ENCODE assay signal across 27 cellular contexts in the genomic region with DNA sequence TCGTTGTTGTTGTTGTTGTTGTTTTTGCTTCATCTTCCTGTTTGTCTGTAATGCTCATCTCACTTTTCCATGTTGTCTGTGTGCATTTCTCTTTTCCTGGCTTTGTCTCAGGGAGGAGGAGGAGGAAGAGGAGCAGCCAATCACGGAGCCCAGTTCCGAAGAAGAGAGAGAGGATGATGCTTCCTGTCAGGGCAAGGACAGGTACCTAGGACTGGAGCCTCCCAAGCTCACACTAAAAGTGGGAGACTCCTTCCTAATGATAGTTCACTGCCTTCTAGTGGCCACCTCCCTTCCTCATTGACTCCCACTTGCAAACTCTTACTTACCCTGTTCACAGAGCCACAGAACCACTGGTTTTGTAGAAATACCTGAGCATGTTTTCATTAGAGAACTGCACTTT.
"Had no signal": no experiment of that assay in that cellular context is flagged by ENCODE, and none has a peak within 500 bp of the region (broad histone marks: within the 10 kb centered on the region; RNA-seq: fewer than 3 reads in every experiment).

No MANE protein-coding gene starts in this region.

- DNase-seq: activated CD4-positive, alpha-beta memory T cell treated with anti-CD3 and anti-CD28 coated beads, Interleukin-2, amount 10 ng/mL, durations not matched to agents 7 days and 5 days; activated CD4-positive, alpha-beta T cell treated with anti-CD3 and anti-CD28 coated beads, Interleukin-2, amount 10 ng/mL, durations not matched to agents 24 days and 14 days; activated CD4-positive, CD25-positive, alpha-beta regulatory T cell treated with anti-CD3 and anti-CD28 coated beads, Interleukin-2, amount 50 U/mL, for 72 hours; activated CD8-positive, alpha-beta memory T cell treated with anti-CD3 and anti-CD28 coated beads, Interleukin-2, amount 50 U/mL, for 48 hours; activated gamma-delta T cell; activated naive CD4-positive, alpha-beta T cell treated with anti-CD3 and anti-CD28 coated beads, Interleukin-2, amount 10 ng/mL, durations not matched to agents 7 days and 5 days; activated naive CD8-positive, alpha-beta T cell treated with anti-CD3 and anti-CD28 coated beads, Interleukin-2, amount 10 ng/mL, durations not matched to agents 7 days and 5 days; activated T-cell treated with anti-CD3 and anti-CD28 coated beads, Interleukin-2, amount 50 U/mL, for 24 hours; cerebellar nuclear complex; colonic mucosa; effector memory CD4-positive, alpha-beta T cell; foreskin fibroblast; heart right ventricle; left lung; lower lobe of right lung; mesenchymal stem cell; mucosa of descending colon; stimulated activated CD4-positive, alpha-beta T cell treated with anti-CD3 and anti-CD28 coated beads, Interleukin-4, amount 100 ng/mL, for 24 hours; trophoblast cell had no signal

- H3K9me3 ChIP-seq: ascending aorta, colonic mucosa, heart right ventricle, left lung, lower lobe of right lung, mucosa of descending colon, thoracic aorta, vagina had no signal

- ATAC-seq: heart right ventricle; left lung; lower lobe of right lung; mucosa of descending colon; natural killer cell treated with Interleukin-12 subunit alpha and Interleukin-12 subunit beta and Interleukin-15 and Interleukin-18, amount 100 ng/mL, for 72 hours; sciatic nerve; stimulated activated effector memory CD8-positive, alpha-beta T cell treated with anti-CD3 and anti-CD28 coated beads, Interleukin-12 subunit alpha, Interleukin-12 subunit beta, amount 100 ng/mL, for 72 hours had no signal

- H3K27ac ChIP-seq: ascending aorta, cardiac muscle cell, colonic mucosa, heart right ventricle, left lung, lower lobe of right lung, skin epidermis, thoracic aorta, vagina had no signal

- H3K36me3 ChIP-seq: ascending aorta, colonic mucosa, left lung, lower lobe of right lung, thoracic aorta, vagina had no signal

- H3K4me3 ChIP-seq: ascending aorta, cardiac muscle cell, colonic mucosa, heart right ventricle, left lung, lower lobe of right lung, mucosa of descending colon, skin epidermis, thoracic aorta, vagina had no signal

- H3K27me3 ChIP-seq: ascending aorta, cardiac muscle cell, colonic mucosa, heart right ventricle, left lung, vagina had no signal

- H3K4me1 ChIP-seq: ascending aorta, colonic mucosa, left lung, lower lobe of right lung, vagina had no signal
